Comparison of ENCODE assay signal across 1 cellular context in the genomic region with DNA sequence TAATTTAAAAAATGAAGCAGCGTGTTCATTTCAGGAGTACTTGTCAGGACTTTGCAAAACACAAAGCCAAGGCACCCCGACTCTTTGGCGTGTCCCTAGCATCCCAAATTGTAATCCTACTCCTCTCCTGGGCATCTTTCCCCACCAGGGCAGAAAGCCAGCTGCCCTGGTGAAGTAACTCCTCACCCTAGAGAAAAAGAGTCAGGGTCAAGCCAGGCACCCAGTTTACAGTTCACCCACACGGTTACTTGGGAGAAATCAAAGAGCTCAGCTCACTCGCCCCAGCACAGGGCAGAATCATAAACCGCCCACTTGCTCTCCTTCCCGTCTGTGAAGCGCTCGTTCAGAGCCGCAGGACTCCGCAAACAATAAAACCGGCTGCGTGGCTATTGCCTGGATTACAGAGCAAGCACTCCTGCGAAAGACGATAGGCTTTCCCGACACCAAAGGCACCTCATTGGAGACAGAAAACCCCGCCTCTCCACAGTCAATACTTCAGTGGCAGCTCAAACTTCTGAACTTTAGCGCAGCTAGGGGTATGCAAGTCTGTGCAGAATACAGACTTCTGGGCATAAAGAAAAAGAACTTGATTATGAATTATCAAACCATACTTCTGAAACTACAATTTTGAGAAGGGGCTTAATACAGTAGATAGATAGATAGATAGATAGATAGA.
TF ChIP-seq lines count a peak whose summit lies in the region.

No MANE protein-coding gene starts in this region.

TF ChIP-seq in HepG2, 621 proteins besides CTCF, POLR2A, EP300 and RAD21 (continued from another document and continues in another):
- TF ChIP-seq, protein P1, sequence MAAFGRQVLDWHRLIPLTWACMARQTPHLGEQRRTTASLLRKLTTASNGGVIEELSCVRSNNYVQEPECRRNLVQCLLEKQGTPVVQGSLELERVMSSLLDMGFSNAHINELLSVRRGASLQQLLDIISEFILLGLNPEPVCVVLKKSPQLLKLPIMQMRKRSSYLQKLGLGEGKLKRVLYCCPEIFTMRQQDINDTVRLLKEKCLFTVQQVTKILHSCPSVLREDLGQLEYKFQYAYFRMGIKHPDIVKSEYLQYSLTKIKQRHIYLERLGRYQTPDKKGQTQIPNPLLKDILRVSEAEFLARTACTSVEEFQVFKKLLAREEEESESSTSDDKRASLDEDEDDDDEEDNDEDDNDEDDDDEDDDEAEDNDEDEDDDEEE (CRISPR knock-in tag; IDR thresholded peaks at IDR 0.05), result no peak
- TF ChIP-seq ZNF792 (CRISPR knock-in tag; IDR thresholded peaks at IDR 0.05) (peak; percentile 73), ZNF878 (CRISPR knock-in tag; IDR thresholded peaks at IDR 0.05) (no peak), RARA (CRISPR knock-in tag; IDR thresholded peaks at IDR 0.05) (peak; percentile 48; the same call in 1 of the 2 replicates), POLR2G (IDR thresholded peaks at IDR 0.05; ENCODE audit: low read depth, low read length) (peak; percentile 97), RFX5 (IDR thresholded peaks at IDR 0.05; ENCODE audit: low read depth, low read length) (peak; percentile 70), ESRRA (CRISPR knock-in tag; IDR thresholded peaks at IDR 0.05; ENCODE audit: low read depth) (no peak), TEAD3 (CRISPR knock-in tag; optimal IDR thresholded peaks at IDR 0.05; ENCODE audit: borderline replicate concordance) (peak; percentile 74), ZBTB38 (CRISPR knock-in tag; IDR thresholded peaks at IDR 0.05) (0 out of 2 replicates have a peak, but pooled peaks have one; percentile 13), MBNL3 (CRISPR knock-in tag; conservative IDR thresholded peaks at IDR 0.05) (no peak), BORCS8-MEF2B (CRISPR knock-in tag; IDR thresholded peaks at IDR 0.05) (peak; percentile 78; the same call in 1 of the 2 replicates), ZFX (CRISPR knock-in tag; IDR thresholded peaks at IDR 0.05; ENCODE audit: low read depth) (peak; percentile 44), ZBTB1 (CRISPR knock-in tag; IDR thresholded peaks at IDR 0.05; ENCODE audit: borderline replicate concordance) (0 out of 2 replicates have a peak, but pooled peaks have one; percentile 74), PLSCR1 (CRISPR knock-in tag; IDR thresholded peaks at IDR 0.05; ENCODE audit: borderline replicate concordance) (no peak; the same call in 1 of the 2 replicates), BCL6 (CRISPR knock-in tag; IDR thresholded peaks at IDR 0.05) (peak; percentile 82), GZF1 (CRISPR knock-in tag; IDR thresholded peaks at IDR 0.05) (peak; percentile 85), DNMT3B (CRISPR knock-in tag; conservative IDR thresholded peaks at IDR 0.05) (no peak), HMG20A (CRISPR knock-in tag; IDR thresholded peaks at IDR 0.05; ENCODE audit: borderline replicate concordance) (no peak), HES4 (CRISPR knock-in tag; IDR thresholded peaks at IDR 0.05; ENCODE audit: borderline replicate concordance) (no peak), THAP7 (CRISPR knock-in tag; IDR thresholded peaks at IDR 0.05) (no peak), ZSCAN20 (CRISPR knock-in tag; IDR thresholded peaks at IDR 0.05; ENCODE audit: borderline replicate concordance) (peak; percentile 64; the same call in 1 of the 2 replicates), NFYC (CRISPR knock-in tag; IDR thresholded peaks at IDR 0.05) (peak; percentile 83), KAT8 (CRISPR knock-in tag; IDR thresholded peaks at IDR 0.05) (peak; percentile 68; the same call in 1 of the 2 replicates), FOXA1 (IDR thresholded peaks at IDR 0.05) (no peak), FOXA1 (CRISPR knock-in tag; IDR thresholded peaks at IDR 0.05) (peak; percentile 49), FOXK2 (IDR thresholded peaks at IDR 0.05) (no peak), CREB3 (CRISPR knock-in tag; IDR thresholded peaks at IDR 0.05) (no peak), ZNF615 (CRISPR knock-in tag; IDR thresholded peaks at IDR 0.05; ENCODE audit: borderline replicate concordance) (no peak), ZMYM2 (CRISPR knock-in tag; IDR thresholded peaks at IDR 0.05) (0 out of 2 replicates have a peak, but pooled peaks have one; percentile 8), HNF1A (IDR thresholded peaks at IDR 0.05; ENCODE audit: low read depth) (no peak), HNF1A (CRISPR knock-in tag; IDR thresholded peaks at IDR 0.05; ENCODE audit: borderline replicate concordance) (peak; percentile 48; the same call in 1 of the 2 replicates), ZNF749 (CRISPR knock-in tag; IDR thresholded peaks at IDR 0.05; ENCODE audit: borderline replicate concordance) (no peak), CC2D1A (CRISPR knock-in tag; IDR thresholded peaks at IDR 0.05) (no peak), FOXA3 (CRISPR knock-in tag; IDR thresholded peaks at IDR 0.05) (peak; percentile 81), HDAC1 (CRISPR knock-in tag; IDR thresholded peaks at IDR 0.05) (peak; percentile 93), RORA (CRISPR knock-in tag; IDR thresholded peaks at IDR 0.05) (0 out of 2 replicates have a peak, but pooled peaks have one; percentile 83), IRX3 (CRISPR knock-in tag; IDR thresholded peaks at IDR 0.05; ENCODE audit: borderline replicate concordance, low read depth) (no peak), ATF6 (CRISPR knock-in tag; conservative IDR thresholded peaks at IDR 0.05) (no peak), NR2F6 (IDR thresholded peaks at IDR 0.05) (peak; percentile 33; the same call in 1 of the 2 replicates), NR2F6 (CRISPR knock-in tag; IDR thresholded peaks at IDR 0.05) (no peak)
- TF ChIP-seq, protein P2, sequence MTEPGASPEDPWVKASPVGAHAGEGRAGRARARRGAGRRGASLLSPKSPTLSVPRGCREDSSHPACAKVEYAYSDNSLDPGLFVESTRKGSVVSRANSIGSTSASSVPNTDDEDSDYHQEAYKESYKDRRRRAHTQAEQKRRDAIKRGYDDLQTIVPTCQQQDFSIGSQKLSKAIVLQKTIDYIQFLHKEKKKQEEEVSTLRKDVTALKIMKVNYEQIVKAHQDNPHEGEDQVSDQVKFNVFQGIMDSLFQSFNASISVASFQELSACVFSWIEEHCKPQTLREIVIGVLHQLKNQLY (CRISPR knock-in tag; IDR thresholded peaks at IDR 0.05), result 0 out of 2 replicates have a peak, but pooled peaks have one; percentile 33
- TF ChIP-seq, protein P3, sequence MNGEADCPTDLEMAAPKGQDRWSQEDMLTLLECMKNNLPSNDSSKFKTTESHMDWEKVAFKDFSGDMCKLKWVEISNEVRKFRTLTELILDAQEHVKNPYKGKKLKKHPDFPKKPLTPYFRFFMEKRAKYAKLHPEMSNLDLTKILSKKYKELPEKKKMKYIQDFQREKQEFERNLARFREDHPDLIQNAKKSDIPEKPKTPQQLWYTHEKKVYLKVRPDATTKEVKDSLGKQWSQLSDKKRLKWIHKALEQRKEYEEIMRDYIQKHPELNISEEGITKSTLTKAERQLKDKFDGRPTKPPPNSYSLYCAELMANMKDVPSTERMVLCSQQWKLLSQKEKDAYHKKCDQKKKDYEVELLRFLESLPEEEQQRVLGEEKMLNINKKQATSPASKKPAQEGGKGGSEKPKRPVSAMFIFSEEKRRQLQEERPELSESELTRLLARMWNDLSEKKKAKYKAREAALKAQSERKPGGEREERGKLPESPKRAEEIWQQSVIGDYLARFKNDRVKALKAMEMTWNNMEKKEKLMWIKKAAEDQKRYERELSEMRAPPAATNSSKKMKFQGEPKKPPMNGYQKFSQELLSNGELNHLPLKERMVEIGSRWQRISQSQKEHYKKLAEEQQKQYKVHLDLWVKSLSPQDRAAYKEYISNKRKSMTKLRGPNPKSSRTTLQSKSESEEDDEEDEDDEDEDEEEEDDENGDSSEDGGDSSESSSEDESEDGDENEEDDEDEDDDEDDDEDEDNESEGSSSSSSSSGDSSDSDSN (CRISPR knock-in tag; IDR thresholded peaks at IDR 0.05), result peak; percentile 73
- TF ChIP-seq, protein P4, sequence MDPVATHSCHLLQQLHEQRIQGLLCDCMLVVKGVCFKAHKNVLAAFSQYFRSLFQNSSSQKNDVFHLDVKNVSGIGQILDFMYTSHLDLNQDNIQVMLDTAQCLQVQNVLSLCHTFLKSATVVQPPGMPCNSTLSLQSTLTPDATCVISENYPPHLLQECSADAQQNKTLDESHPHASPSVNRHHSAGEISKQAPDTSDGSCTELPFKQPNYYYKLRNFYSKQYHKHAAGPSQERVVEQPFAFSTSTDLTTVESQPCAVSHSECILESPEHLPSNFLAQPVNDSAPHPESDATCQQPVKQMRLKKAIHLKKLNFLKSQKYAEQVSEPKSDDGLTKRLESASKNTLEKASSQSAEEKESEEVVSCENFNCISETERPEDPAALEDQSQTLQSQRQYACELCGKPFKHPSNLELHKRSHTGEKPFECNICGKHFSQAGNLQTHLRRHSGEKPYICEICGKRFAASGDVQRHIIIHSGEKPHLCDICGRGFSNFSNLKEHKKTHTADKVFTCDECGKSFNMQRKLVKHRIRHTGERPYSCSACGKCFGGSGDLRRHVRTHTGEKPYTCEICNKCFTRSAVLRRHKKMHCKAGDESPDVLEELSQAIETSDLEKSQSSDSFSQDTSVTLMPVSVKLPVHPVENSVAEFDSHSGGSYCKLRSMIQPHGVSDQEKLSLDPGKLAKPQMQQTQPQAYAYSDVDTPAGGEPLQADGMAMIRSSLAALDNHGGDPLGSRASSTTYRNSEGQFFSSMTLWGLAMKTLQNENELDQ (CRISPR knock-in tag; IDR thresholded peaks at IDR 0.05; ENCODE audit: borderline replicate concordance), result no peak
- TF ChIP-seq, protein P5, sequence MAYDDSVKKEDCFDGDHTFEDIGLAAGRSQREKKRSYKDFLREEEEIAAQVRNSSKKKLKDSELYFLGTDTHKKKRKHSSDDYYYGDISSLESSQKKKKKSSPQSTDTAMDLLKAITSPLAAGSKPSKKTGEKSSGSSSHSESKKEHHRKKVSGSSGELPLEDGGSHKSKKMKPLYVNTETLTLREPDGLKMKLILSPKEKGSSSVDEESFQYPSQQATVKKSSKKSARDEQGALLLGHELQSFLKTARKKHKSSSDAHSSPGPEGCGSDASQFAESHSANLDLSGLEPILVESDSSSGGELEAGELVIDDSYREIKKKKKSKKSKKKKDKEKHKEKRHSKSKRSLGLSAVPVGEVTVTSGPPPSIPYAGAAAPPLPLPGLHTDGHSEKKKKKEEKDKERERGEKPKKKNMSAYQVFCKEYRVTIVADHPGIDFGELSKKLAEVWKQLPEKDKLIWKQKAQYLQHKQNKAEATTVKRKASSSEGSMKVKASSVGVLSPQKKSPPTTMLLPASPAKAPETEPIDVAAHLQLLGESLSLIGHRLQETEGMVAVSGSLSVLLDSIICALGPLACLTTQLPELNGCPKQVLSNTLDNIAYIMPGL (CRISPR knock-in tag; IDR thresholded peaks at IDR 0.05; ENCODE audit: borderline replicate concordance in 1 of 2, low read depth in 1 of 2), result peak; percentile 55 to 66; a peak in 3 of 4 replicates
